In the genomic region with DNA sequence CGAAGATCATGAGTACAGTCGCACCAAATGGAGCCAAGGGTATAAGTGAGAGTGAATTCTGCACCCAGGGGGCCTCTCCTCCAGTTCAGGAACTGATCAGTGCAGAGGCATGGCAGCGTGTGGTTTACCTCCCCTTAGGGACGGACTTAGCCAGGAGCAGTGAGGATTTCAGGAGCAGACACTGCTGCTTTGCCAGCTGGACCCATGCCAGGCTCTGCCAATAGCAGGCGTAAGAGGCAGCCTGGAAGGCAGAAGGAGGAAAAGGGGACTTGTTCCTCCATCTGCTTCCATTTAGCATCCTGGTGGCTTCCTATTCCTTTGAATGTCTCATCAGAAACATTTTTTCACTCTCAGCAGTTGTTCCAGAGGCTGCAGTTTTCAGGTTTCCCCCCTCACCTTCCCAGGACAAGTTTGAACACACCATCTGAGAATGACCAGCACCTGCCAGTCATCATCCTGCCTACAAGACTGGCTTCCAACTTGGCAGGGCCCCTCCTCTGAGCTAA, we compare ENCODE assay signal across 10 cellular contexts.
DNase-seq lines count a peak whose midpoint lies in the region; ATAC-seq and TF ChIP-seq lines count a peak whose summit lies in the region.
"Had no signal": no experiment of that assay in that cellular context is flagged by ENCODE, and none has a peak within 500 bp of the region (broad histone marks: within the 10 kb centered on the region; RNA-seq: fewer than 3 reads in every experiment).

No MANE protein-coding gene starts in this region.

- no peak for TF ChIP-seq POLR2A in testis (IDR thresholded peaks at IDR 0.05)

- peak; percentile 8 for DNase-seq in NCI-H748 (lab: John Stamatoyannopoulos, UW; ENCODE audit: unreplicated experiment)
- no peak for DNase-seq in NCI-H748 treated with DMSO at 0.1 percent for 48 hours (lab: John Stamatoyannopoulos, UW)
- DNase-seq in SK-N-MC (ENCODE audit: low read depth, low spot score): peak; percentile 89
- DNase-seq in left ventricle myocardium superior: peak; percentile 66
- DNase-seq in testis: peak; percentile 76
- DNase-seq in HUDEP-2 (lab: John Stamatoyannopoulos, UW; ENCODE audit: unreplicated experiment in 76 of 76): no peak
- no peak for DNase-seq in iPS-NIHi11 (ENCODE audit: low spot score)
- DNase-seq: activated naive CD4-positive, alpha-beta T cell; KG1 had no signal

- peaks cover 15% of the 10 kb centered on the region for H3K4me1 ChIP-seq in testis

- peak; percentile 46 for ATAC-seq in left ventricle myocardium superior
- ATAC-seq in HG02610 (IDR thresholded peaks at IDR 0.05; ENCODE audit: unreplicated experiment): no peak

- 64% methylated on average over 5 of the region's 5 CpGs for WGBS in testis, 2 donors

- TF ChIP-seq CTCF in testis (IDR thresholded peaks at IDR 0.05): no peak

- H3K9me3 ChIP-seq in SK-N-MC (ENCODE audit: low read depth, low read length): no peaks in the 10 kb centered on the region
- H3K9me3 ChIP-seq in testis: no peaks in the 10 kb centered on the region

- H3K4me3 ChIP-seq in SK-N-MC (peak overlapping the region; percentile 67), testis (no peak overlapping the region)

- intact Hi-C loops in left ventricle myocardium superior (cut with micrococcal nuclease): no loop called here
- intact Hi-C loops in testis (cut with DNase I; ENCODE audit: low total_unique reads): no loop called here

- no peak overlapping the region for H3K9ac ChIP-seq in SK-N-MC (ENCODE audit: insufficient read length)

- no peaks in the 10 kb centered on the region for H3K27me3 ChIP-seq in testis

- H3K36me3 ChIP-seq in SK-N-MC (ENCODE audit: insufficient read depth, low read length): no peaks in the 10 kb centered on the region
- H3K36me3 ChIP-seq in testis (ENCODE audit: low read depth, missing control alignments): no peaks in the 10 kb centered on the region

- H3K27ac ChIP-seq in SK-N-MC (peak overlapping the region; percentile 94), testis (no peak overlapping the region)

Comparison
In these comparisons a context has a peak if more than half of its experiments do, and no peak if none do; other contexts are left out.
1. DNase-seq: peak in NCI-H748 (single experiment), SK-N-MC (single experiment), left ventricle myocardium superior (single experiment) and testis (single experiment); none in NCI-H748 treated with DMSO at 0.1 percent for 48 hours (single experiment), HUDEP-2 (0 of 76) and iPS-NIHi11 (single experiment).